In the genomic region with DNA sequence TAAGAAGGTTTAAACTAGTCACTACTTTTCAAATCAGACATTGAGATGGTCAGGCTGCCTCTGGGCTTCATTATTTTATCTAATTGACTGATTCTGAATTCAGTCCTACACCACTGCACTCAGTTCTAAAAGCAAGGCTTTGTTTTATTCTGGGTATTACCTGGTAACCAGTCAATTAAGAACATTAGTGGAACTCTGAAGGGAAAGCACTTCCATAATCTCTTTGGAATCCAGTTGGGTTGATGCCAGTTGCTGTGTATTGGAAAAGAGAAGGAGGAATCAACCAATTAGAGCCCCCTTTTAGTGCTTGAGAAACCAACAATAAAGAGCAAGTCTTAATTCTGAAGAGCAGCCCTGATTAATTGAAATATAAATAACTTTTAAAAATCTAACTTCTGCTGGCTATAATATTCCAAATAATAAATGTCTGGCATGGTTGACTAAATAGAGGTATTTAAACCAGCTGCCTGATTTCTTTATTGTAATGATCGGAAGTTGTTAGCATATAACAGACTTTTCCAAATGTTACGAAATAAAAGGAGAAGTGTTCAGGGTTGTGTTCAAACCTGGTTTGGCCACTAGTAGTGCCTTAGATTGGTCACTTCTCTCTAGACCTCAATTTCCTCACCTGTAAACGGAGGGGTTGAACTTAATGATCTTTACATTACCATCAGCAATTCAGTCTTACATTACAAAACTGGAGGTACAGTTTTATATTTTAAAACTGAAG, we compare ENCODE assay signal across 11 cellular contexts.
DNase-seq lines count a peak whose midpoint lies in the region; ATAC-seq and TF ChIP-seq lines count a peak whose summit lies in the region.
"Had no signal": no experiment of that assay in that cellular context is flagged by ENCODE, and none has a peak within 500 bp of the region (broad histone marks: within the 10 kb centered on the region; RNA-seq: fewer than 3 reads in every experiment).

No MANE protein-coding gene starts in this region.

- H3K27ac ChIP-seq in cingulate gyrus (ENCODE audit: low read depth, low read length) (peak overlapping the region; percentile 81), muscle layer of duodenum (ENCODE audit: low read length) (peak overlapping the region; percentile 97)

- TF ChIP-seq POLR2A in NB4 (IDR thresholded peaks at IDR 0.05; ENCODE audit: extremely low read depth, insufficient read length) = no peak

- no peak overlapping the region for H3K27ac Mint-ChIP-seq in stimulated activated memory B cell treated with anti-CD40 and anti-IgM and Interleukin-4, amounts not matched to agents 10 μg/mL and 1 μg/mL and 100 μg/mL, for 72 hours
- H3K27ac Mint-ChIP-seq: T-helper 1 cell treated with Interleukin-12 subunit alpha and Interleukin-12 subunit beta and Interleukin-4 antibody, amounts not matched to agents 30 μg/mL and 1 μg/mL, for 36 hours had no signal

- H3K4me3 ChIP-seq in AG10803 (ENCODE audit: low read length) = no peak overlapping the region
- H3K4me3 ChIP-seq in NB4 (ENCODE audit: low read depth, low read length) = no peak overlapping the region
- no peak overlapping the region for H3K4me3 ChIP-seq in muscle layer of duodenum (ENCODE audit: low read depth in 1 of 2, low read length in 2 of 2)

- no peaks in the 10 kb centered on the region for H3K36me3 ChIP-seq in muscle layer of duodenum (ENCODE audit: control insufficient read depth in 1 of 2, insufficient read depth in 2 of 2, low read length in 2 of 2)

- H3K27me3 ChIP-seq in muscle layer of duodenum (ENCODE audit: low read depth, low read length) = no peaks in the 10 kb centered on the region

- no peak overlapping the region for H3K4me3 Mint-ChIP-seq in stimulated activated memory B cell treated with anti-CD40 and anti-IgM and Interleukin-4, amounts not matched to agents 10 μg/mL and 1 μg/mL and 100 μg/mL, for 72 hours
- H3K4me3 Mint-ChIP-seq: naive thymus-derived CD8-positive, alpha-beta T cell; T-helper 1 cell treated with Interleukin-12 subunit alpha and Interleukin-12 subunit beta and Interleukin-4 antibody, amounts not matched to agents 30 μg/mL and 1 μg/mL, for 36 hours had no signal

- peaks cover 32% of the 10 kb centered on the region for H3K4me1 Mint-ChIP-seq in stimulated activated memory B cell treated with anti-CD40 and anti-IgM and Interleukin-4, amounts not matched to agents 10 μg/mL and 1 μg/mL and 100 μg/mL, for 72 hours

- peaks cover 26% of the 10 kb centered on the region for H3K36me3 Mint-ChIP-seq in stimulated activated memory B cell treated with anti-CD40 and anti-IgM and Interleukin-4, amounts not matched to agents 10 μg/mL and 1 μg/mL and 100 μg/mL, for 72 hours

- H3K4me1 ChIP-seq in muscle layer of duodenum (ENCODE audit: control insufficient read depth in 1 of 2, insufficient read depth in 2 of 2, low read length in 2 of 2) = peaks cover 37 to 40% of the 10 kb centered on the region in 2 donors

- TF ChIP-seq CTCF in AG10803 (conservative IDR thresholded peaks at IDR 0.05; ENCODE audit: low read length) (no peak), NB4 (IDR thresholded peaks at IDR 0.05; ENCODE audit: low read depth, low read length) (no peak)

- ATAC-seq in GM19452 (IDR thresholded peaks at IDR 0.05; ENCODE audit: unreplicated experiment) (no peak), GM18517 (IDR thresholded peaks at IDR 0.05; ENCODE audit: unreplicated experiment) (no peak)
- no peak for ATAC-seq in stimulated activated memory B cell treated with anti-CD40 and anti-IgM and Interleukin-4, amounts not matched to agents 10 μg/mL and 1 μg/mL and 100 μg/mL, for 72 hours
- ATAC-seq: naive thymus-derived CD8-positive, alpha-beta T cell had no signal

- H3K9me3 Mint-ChIP-seq in stimulated activated memory B cell treated with anti-CD40 and anti-IgM and Interleukin-4, amounts not matched to agents 10 μg/mL and 1 μg/mL and 100 μg/mL, for 72 hours = no peaks in the 10 kb centered on the region
- H3K9me3 Mint-ChIP-seq: naive thymus-derived CD8-positive, alpha-beta T cell; T-helper 1 cell treated with Interleukin-12 subunit alpha and Interleukin-12 subunit beta and Interleukin-4 antibody, amounts not matched to agents 30 μg/mL and 1 μg/mL, for 36 hours had no signal

- no peaks in the 10 kb centered on the region for H3K27me3 Mint-ChIP-seq in stimulated activated memory B cell treated with anti-CD40 and anti-IgM and Interleukin-4, amounts not matched to agents 10 μg/mL and 1 μg/mL and 100 μg/mL, for 72 hours
- H3K27me3 Mint-ChIP-seq: naive thymus-derived CD8-positive, alpha-beta T cell had no signal

- DNase-seq in AG10803 (ENCODE audit: low read depth) (peak; percentile 28), NB4 (ENCODE audit: low read depth) (peak; percentile 21), NCI-H1694 treated with DMSO at 0.1 percent for 48 hours (lab: John Stamatoyannopoulos, UW) (no peak)
- DNase-seq: activated T-cell treated with anti-CD3 and anti-CD28 coated beads, Interleukin-2, amount 50 U/mL, for 48 hours; naive thymus-derived CD8-positive, alpha-beta T cell had no signal

- no peaks in the 10 kb centered on the region for H3K9me3 ChIP-seq in muscle layer of duodenum (ENCODE audit: control insufficient read depth in 1 of 2, low read length in 2 of 2)
